16 cellular contexts compared by ENCODE assay signal in genomic region chr3:186839874-186840641, GRCh38. TPM values are rescaled to one million over a fixed set of nuclear protein-coding genes. Genes with fewer than 3 reads are reported as not detected.
DNase-seq lines count a peak whose midpoint lies in the region; ATAC-seq and TF ChIP-seq lines count a peak whose summit lies in the region.
"Had no signal": no experiment of that assay in that cellular context is flagged by ENCODE, and none has a peak within 500 bp of the region (broad histone marks: within the 10 kb centered on the region; RNA-seq: fewer than 3 reads in every experiment).

No MANE protein-coding gene starts in this region.

- no peak overlapping the region for H2AFZ ChIP-seq in osteoblast (ENCODE audit: low read length)

- peaks cover 3% of the 10 kb centered on the region for H3K27me3 Mint-ChIP-seq in endodermal cell (ENCODE audit: insufficient read depth)

- no peak overlapping the region for H3K27ac ChIP-seq in endodermal cell (ENCODE audit: low read depth, low read length)
- no peak overlapping the region for H3K27ac ChIP-seq in osteoblast (ENCODE audit: low read depth, low read length)
- H3K27ac ChIP-seq: C4-2B, VCaP had no signal

- H3K4me3 ChIP-seq in endodermal cell (ENCODE audit: low read length) (no peak overlapping the region), osteoblast (ENCODE audit: insufficient read depth, low read length) (no peak overlapping the region)

- H3K9ac ChIP-seq in endodermal cell (ENCODE audit: extremely low read depth, low read length, poor library complexity, severe bottlenecking): no peak overlapping the region

- no peak overlapping the region for H3K4me3 Mint-ChIP-seq in endodermal cell
- H3K4me3 Mint-ChIP-seq: stimulated activated memory B cell treated with anti-CD40 and anti-IgM and Interleukin-4, amounts not matched to agents 10 μg/mL and 1 μg/mL and 100 μg/mL, for 72 hours had no signal

- no peaks in the 10 kb centered on the region for H3K79me2 ChIP-seq in osteoblast (ENCODE audit: insufficient read depth, low read length)

- peak; percentile 39 for DNase-seq in EL
- peak; percentile 82 for DNase-seq in NOMO-1 treated with DMSO at 0.1 percent for 48 hours (lab: John Stamatoyannopoulos, UW; ENCODE audit: unreplicated experiment)
- peak; percentile 13 for DNase-seq in endodermal cell
- no peak for DNase-seq in osteoblast (ENCODE audit: insufficient read length, low spot score, missing footprints)
- DNase-seq in NCI-H2227 treated with DMSO at 0.1 percent for 48 hours (lab: John Stamatoyannopoulos, UW): no peak
- DNase-seq in CD1c-positive myeloid dendritic cell (ENCODE audit: extremely low spot score): no peak
- no peak for DNase-seq in GM20000 (ENCODE audit: low spot score)
- DNase-seq: activated T-cell treated with anti-CD3 and anti-CD28 coated beads for 4 hours; effector CD8-positive, alpha-beta T cell; hippocampal formation; Karpas-422; mesenchymal stem cell had no signal

- H3K4me1 Mint-ChIP-seq in endodermal cell: peaks cover 8% of the 10 kb centered on the region
- H3K4me1 Mint-ChIP-seq: stimulated activated memory B cell treated with anti-CD40 and anti-IgM and Interleukin-4, amounts not matched to agents 10 μg/mL and 1 μg/mL and 100 μg/mL, for 72 hours had no signal

- WGBS in endodermal cell (ENCODE audit: insufficient coverage in 1 of 2, insufficient read length in 1 of 2), 2 experiments: 90 to 94% methylated on average over 15 to 17 of the region's 17 CpGs

- H3K4me2 ChIP-seq in osteoblast (ENCODE audit: insufficient read depth, low read length): peak overlapping the region; percentile 45

- H3K36me3 Mint-ChIP-seq in endodermal cell (ENCODE audit: low read depth): no peaks in the 10 kb centered on the region
- H3K36me3 Mint-ChIP-seq: stimulated activated memory B cell treated with anti-CD40 and anti-IgM and Interleukin-4, amounts not matched to agents 10 μg/mL and 1 μg/mL and 100 μg/mL, for 72 hours had no signal

- H4K20me1 ChIP-seq in osteoblast (ENCODE audit: insufficient read depth, low read length): no peaks in the 10 kb centered on the region

- H3K36me3 ChIP-seq in endodermal cell (ENCODE audit: control insufficient read depth, insufficient read depth, low read length): no peaks in the 10 kb centered on the region
- H3K36me3 ChIP-seq in osteoblast (ENCODE audit: insufficient read depth, low read length): no peaks in the 10 kb centered on the region

- no peak overlapping the region for H3K27ac Mint-ChIP-seq in endodermal cell
- H3K27ac Mint-ChIP-seq: stimulated activated memory B cell treated with anti-CD40 and anti-IgM and Interleukin-4, amounts not matched to agents 10 μg/mL and 1 μg/mL and 100 μg/mL, for 72 hours had no signal

- H3K9me3 Mint-ChIP-seq in endodermal cell: no peaks in the 10 kb centered on the region
- H3K9me3 Mint-ChIP-seq: stimulated activated memory B cell treated with anti-CD40 and anti-IgM and Interleukin-4, amounts not matched to agents 10 μg/mL and 1 μg/mL and 100 μg/mL, for 72 hours had no signal

- H3K27me3 ChIP-seq in endodermal cell (ENCODE audit: control insufficient read depth, insufficient read depth, low read length, poor library complexity, severe bottlenecking): no peaks in the 10 kb centered on the region
- peaks cover 15% of the 10 kb centered on the region for H3K27me3 ChIP-seq in osteoblast (ENCODE audit: insufficient read depth, low read length)

- TF ChIP-seq CTCF in endodermal cell (conservative IDR thresholded peaks at IDR 0.05) (no peak), osteoblast (IDR thresholded peaks at IDR 0.05; ENCODE audit: extremely low read depth, low read depth, low read length) (no peak), GM20000 (IDR thresholded peaks at IDR 0.05; ENCODE audit: extremely low read depth, missing control alignments) (no peak)

- H3K4me1 ChIP-seq in endodermal cell (ENCODE audit: control insufficient read depth, insufficient read depth, low read length): no peaks in the 10 kb centered on the region
- peaks cover 4% of the 10 kb centered on the region for H3K4me1 ChIP-seq in osteoblast (ENCODE audit: insufficient read depth, low read length)

- no peak for ATAC-seq in activated CD4-positive, CD25-positive, alpha-beta regulatory T cell treated with anti-CD3 and anti-CD28 coated beads, Interleukin-2, amount 50 U/mL, for 24 hours
- ATAC-seq: stimulated activated memory B cell treated with anti-CD40 and anti-IgM and Interleukin-4, amounts not matched to agents 10 μg/mL and 1 μg/mL and 100 μg/mL, for 72 hours had no signal

- H3K9me3 ChIP-seq in endodermal cell (ENCODE audit: control insufficient read depth, low read length) (no peaks in the 10 kb centered on the region), osteoblast (ENCODE audit: low read depth, low read length) (no peaks in the 10 kb centered on the region)

RNA-seq across cellular contexts. Expression of gene ADIPOQ, which starts 2.5 kb away (rescaled TPM):
- total RNA-seq in endodermal cell: not detected
- not detected for polyA plus RNA-seq in endodermal cell (2013, experiment 1 of 2)
- polyA plus RNA-seq in endodermal cell (2013, experiment 2 of 2): not detected
- total RNA-seq in osteoblast: under 0.01 TPM in 2 replicates

RNA-seq across cellular contexts. Expression of gene RFC4, which starts 33.8 kb away (rescaled TPM):
- total RNA-seq in endodermal cell: 100 to 1,000 TPM in 1 of 2 donors, 10 to 100 TPM in 1; 57.6 to 111 TPM
- 105 TPM for polyA plus RNA-seq in endodermal cell (2013, experiment 1 of 2)
- 92.0 TPM for polyA plus RNA-seq in endodermal cell (2013, experiment 2 of 2)
- total RNA-seq in osteoblast: 16.5 and 18.1 TPM in 2 replicates

RNA-seq across cellular contexts. Expression of gene EIF4A2, which starts 56.7 kb away (rescaled TPM):
- total RNA-seq in endodermal cell (100 to 1,000 TPM; 329 TPM), osteoblast (438 and 442 TPM in 2 replicates)
- 599 TPM for polyA plus RNA-seq in endodermal cell (2013, experiment 1 of 2)
- polyA plus RNA-seq in endodermal cell (2013, experiment 2 of 2): 546 TPM

Comparison
In these comparisons a context has a peak if more than half of its experiments do, and no peak if none do; other contexts are left out.
1. DNase-seq: peak in EL (single experiment), NOMO-1 treated with DMSO at 0.1 percent for 48 hours (single experiment) and endodermal cell (single experiment); none in osteoblast (single experiment), NCI-H2227 treated with DMSO at 0.1 percent for 48 hours (single experiment), CD1c-positive myeloid dendritic cell (single experiment) and GM20000 (single experiment).